2 cellular contexts compared by ENCODE assay signal in the genomic region with DNA sequence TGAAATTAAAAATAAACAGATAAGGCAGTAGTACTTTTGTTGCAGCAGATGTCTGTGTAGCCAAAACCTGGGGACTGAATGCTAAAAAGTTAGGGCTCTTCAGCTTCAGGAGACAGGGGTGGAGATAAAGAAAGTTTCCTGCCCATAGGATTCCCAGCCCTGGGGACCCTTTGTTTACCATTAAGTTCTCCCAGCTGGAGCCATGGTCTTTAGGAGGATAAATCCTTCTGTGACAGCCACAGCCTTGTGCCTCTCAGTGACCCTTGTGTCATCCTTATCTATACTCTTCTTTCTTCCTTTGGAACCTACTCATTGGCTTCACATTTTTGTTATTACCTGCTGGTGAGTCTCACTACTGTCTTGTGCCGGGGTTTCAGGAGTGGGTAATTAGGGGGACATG.
TF ChIP-seq lines count a peak whose summit lies in the region.

A gene with protein sequence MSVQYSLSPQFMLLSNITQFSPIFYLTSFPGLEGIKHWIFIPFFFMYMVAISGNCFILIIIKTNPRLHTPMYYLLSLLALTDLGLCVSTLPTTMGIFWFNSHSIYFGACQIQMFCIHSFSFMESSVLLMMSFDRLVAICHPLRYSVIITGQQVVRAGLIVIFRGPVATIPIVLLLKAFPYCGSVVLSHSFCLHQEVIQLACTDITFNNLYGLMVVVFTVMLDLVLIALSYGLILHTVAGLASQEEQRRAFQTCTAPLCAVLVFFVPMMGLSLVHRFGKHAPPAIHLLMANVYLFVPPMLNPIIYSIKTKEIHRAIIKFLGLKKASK (plus strand): TSS at position 237 of the 400 bp plus-strand sequence. CDS start 5,587 bp downstream, outside the sequence.

TF ChIP-seq in GM23338, 12 proteins besides CTCF, POLR2A, EP300 and RAD21 (continued from another document):
- TF ChIP-seq, protein P1, sequence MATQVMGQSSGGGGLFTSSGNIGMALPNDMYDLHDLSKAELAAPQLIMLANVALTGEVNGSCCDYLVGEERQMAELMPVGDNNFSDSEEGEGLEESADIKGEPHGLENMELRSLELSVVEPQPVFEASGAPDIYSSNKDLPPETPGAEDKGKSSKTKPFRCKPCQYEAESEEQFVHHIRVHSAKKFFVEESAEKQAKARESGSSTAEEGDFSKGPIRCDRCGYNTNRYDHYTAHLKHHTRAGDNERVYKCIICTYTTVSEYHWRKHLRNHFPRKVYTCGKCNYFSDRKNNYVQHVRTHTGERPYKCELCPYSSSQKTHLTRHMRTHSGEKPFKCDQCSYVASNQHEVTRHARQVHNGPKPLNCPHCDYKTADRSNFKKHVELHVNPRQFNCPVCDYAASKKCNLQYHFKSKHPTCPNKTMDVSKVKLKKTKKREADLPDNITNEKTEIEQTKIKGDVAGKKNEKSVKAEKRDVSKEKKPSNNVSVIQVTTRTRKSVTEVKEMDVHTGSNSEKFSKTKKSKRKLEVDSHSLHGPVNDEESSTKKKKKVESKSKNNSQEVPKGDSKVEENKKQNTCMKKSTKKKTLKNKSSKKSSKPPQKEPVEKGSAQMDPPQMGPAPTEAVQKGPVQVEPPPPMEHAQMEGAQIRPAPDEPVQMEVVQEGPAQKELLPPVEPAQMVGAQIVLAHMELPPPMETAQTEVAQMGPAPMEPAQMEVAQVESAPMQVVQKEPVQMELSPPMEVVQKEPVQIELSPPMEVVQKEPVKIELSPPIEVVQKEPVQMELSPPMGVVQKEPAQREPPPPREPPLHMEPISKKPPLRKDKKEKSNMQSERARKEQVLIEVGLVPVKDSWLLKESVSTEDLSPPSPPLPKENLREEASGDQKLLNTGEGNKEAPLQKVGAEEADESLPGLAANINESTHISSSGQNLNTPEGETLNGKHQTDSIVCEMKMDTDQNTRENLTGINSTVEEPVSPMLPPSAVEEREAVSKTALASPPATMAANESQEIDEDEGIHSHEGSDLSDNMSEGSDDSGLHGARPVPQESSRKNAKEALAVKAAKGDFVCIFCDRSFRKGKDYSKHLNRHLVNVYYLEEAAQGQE (IDR thresholded peaks at IDR 0.05; ENCODE audit: unreplicated experiment), result no peak
- TF ChIP-seq, protein P2, sequence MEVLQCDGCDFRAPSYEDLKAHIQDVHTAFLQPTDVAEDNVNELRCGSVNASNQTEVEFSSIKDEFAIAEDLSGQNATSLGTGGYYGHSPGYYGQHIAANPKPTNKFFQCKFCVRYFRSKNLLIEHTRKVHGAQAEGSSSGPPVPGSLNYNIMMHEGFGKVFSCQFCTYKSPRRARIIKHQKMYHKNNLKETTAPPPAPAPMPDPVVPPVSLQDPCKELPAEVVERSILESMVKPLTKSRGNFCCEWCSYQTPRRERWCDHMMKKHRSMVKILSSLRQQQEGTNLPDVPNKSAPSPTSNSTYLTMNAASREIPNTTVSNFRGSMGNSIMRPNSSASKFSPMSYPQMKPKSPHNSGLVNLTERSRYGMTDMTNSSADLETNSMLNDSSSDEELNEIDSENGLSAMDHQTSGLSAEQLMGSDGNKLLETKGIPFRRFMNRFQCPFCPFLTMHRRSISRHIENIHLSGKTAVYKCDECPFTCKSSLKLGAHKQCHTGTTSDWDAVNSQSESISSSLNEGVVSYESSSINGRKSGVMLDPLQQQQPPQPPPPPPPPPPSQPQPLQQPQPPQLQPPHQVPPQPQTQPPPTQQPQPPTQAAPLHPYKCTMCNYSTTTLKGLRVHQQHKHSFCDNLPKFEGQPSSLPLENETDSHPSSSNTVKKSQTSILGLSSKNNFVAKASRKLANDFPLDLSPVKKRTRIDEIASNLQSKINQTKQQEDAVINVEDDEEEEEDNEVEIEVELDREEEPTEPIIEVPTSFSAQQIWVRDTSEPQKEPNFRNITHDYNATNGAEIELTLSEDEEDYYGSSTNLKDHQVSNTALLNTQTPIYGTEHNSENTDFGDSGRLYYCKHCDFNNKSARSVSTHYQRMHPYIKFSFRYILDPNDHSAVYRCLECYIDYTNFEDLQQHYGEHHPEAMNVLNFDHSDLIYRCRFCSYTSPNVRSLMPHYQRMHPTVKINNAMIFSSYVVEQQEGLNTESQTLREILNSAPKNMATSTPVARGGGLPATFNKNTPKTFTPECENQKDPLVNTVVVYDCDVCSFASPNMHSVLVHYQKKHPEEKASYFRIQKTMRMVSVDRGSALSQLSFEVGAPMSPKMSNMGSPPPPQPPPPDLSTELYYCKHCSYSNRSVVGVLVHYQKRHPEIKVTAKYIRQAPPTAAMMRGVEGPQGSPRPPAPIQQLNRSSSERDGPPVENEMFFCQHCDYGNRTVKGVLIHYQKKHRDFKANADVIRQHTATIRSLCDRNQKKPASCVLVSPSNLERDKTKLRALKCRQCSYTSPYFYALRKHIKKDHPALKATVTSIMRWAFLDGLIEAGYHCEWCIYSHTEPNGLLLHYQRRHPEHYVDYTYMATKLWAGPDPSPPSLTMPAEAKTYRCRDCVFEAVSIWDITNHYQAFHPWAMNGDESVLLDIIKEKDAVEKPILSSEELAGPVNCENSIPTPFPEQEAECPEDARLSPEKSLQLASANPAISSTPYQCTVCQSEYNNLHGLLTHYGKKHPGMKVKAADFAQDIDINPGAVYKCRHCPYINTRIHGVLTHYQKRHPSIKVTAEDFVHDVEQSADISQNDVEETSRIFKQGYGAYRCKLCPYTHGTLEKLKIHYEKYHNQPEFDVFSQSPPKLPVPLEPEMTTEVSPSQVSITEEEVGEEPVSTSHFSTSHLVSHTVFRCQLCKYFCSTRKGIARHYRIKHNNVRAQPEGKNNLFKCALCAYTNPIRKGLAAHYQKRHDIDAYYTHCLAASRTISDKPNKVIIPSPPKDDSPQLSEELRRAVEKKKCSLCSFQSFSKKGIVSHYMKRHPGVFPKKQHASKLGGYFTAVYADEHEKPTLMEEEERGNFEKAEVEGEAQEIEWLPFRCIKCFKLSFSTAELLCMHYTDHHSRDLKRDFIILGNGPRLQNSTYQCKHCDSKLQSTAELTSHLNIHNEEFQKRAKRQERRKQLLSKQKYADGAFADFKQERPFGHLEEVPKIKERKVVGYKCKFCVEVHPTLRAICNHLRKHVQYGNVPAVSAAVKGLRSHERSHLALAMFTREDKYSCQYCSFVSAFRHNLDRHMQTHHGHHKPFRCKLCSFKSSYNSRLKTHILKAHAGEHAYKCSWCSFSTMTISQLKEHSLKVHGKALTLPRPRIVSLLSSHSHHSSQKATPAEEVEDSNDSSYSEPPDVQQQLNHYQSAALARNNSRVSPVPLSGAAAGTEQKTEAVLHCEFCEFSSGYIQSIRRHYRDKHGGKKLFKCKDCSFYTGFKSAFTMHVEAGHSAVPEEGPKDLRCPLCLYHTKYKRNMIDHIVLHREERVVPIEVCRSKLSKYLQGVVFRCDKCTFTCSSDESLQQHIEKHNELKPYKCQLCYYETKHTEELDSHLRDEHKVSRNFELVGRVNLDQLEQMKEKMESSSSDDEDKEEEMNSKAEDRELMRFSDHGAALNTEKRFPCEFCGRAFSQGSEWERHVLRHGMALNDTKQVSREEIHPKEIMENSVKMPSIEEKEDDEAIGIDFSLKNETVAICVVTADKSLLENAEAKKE (CRISPR knock-in tag; IDR thresholded peaks at IDR 0.05), result no peak
- no peak for TF ChIP-seq POLR2AphosphoS5 (IDR thresholded peaks at IDR 0.05; ENCODE audit: low read depth)
- TF ChIP-seq EZH2phosphoT487 (IDR thresholded peaks at IDR 0.05; ENCODE audit: unreplicated experiment), result no peak
- TF ChIP-seq ZNF114 (CRISPR knock-in tag; IDR thresholded peaks at IDR 0.05), result no peak
- no peak for TF ChIP-seq ZNF331 (CRISPR knock-in tag; IDR thresholded peaks at IDR 0.05; ENCODE audit: low read depth)
- TF ChIP-seq CREB1 (CRISPR knock-in tag; IDR thresholded peaks at IDR 0.05; ENCODE audit: low read depth), result no peak

TF ChIP-seq in WTC11, 78 proteins besides CTCF, POLR2A, EP300 and RAD21 (continued from another document):
- TF ChIP-seq, protein P3, sequence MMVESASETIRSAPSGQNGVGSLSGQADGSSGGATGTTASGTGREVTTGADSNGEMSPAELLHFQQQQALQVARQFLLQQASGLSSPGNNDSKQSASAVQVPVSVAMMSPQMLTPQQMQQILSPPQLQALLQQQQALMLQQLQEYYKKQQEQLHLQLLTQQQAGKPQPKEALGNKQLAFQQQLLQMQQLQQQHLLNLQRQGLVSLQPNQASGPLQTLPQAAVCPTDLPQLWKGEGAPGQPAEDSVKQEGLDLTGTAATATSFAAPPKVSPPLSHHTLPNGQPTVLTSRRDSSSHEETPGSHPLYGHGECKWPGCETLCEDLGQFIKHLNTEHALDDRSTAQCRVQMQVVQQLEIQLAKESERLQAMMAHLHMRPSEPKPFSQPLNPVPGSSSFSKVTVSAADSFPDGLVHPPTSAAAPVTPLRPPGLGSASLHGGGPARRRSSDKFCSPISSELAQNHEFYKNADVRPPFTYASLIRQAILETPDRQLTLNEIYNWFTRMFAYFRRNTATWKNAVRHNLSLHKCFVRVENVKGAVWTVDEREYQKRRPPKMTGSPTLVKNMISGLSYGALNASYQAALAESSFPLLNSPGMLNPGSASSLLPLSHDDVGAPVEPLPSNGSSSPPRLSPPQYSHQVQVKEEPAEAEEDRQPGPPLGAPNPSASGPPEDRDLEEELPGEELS (CRISPR knock-in tag; IDR thresholded peaks at IDR 0.05), result no peak
- no peak for TF ChIP-seq ETV6 (CRISPR knock-in tag; IDR thresholded peaks at IDR 0.05)
- TF ChIP-seq, protein P4, sequence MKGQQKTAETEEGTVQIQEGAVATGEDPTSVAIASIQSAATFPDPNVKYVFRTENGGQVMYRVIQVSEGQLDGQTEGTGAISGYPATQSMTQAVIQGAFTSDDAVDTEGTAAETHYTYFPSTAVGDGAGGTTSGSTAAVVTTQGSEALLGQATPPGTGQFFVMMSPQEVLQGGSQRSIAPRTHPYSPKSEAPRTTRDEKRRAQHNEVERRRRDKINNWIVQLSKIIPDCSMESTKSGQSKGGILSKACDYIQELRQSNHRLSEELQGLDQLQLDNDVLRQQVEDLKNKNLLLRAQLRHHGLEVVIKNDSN (CRISPR knock-in tag; IDR thresholded peaks at IDR 0.05), result no peak
- TF ChIP-seq, protein P5, sequence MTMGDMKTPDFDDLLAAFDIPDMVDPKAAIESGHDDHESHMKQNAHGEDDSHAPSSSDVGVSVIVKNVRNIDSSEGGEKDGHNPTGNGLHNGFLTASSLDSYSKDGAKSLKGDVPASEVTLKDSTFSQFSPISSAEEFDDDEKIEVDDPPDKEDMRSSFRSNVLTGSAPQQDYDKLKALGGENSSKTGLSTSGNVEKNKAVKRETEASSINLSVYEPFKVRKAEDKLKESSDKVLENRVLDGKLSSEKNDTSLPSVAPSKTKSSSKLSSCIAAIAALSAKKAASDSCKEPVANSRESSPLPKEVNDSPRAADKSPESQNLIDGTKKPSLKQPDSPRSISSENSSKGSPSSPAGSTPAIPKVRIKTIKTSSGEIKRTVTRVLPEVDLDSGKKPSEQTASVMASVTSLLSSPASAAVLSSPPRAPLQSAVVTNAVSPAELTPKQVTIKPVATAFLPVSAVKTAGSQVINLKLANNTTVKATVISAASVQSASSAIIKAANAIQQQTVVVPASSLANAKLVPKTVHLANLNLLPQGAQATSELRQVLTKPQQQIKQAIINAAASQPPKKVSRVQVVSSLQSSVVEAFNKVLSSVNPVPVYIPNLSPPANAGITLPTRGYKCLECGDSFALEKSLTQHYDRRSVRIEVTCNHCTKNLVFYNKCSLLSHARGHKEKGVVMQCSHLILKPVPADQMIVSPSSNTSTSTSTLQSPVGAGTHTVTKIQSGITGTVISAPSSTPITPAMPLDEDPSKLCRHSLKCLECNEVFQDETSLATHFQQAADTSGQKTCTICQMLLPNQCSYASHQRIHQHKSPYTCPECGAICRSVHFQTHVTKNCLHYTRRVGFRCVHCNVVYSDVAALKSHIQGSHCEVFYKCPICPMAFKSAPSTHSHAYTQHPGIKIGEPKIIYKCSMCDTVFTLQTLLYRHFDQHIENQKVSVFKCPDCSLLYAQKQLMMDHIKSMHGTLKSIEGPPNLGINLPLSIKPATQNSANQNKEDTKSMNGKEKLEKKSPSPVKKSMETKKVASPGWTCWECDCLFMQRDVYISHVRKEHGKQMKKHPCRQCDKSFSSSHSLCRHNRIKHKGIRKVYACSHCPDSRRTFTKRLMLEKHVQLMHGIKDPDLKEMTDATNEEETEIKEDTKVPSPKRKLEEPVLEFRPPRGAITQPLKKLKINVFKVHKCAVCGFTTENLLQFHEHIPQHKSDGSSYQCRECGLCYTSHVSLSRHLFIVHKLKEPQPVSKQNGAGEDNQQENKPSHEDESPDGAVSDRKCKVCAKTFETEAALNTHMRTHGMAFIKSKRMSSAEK (CRISPR knock-in tag; IDR thresholded peaks at IDR 0.05; ENCODE audit: borderline replicate concordance), result no peak
- TF ChIP-seq FOXJ3 (CRISPR knock-in tag; IDR thresholded peaks at IDR 0.05; ENCODE audit: borderline replicate concordance), result no peak
- TF ChIP-seq CREM (CRISPR knock-in tag; IDR thresholded peaks at IDR 0.05), result no peak
- no peak for TF ChIP-seq NR1H2 (CRISPR knock-in tag; IDR thresholded peaks at IDR 0.05)
- TF ChIP-seq, protein P6, sequence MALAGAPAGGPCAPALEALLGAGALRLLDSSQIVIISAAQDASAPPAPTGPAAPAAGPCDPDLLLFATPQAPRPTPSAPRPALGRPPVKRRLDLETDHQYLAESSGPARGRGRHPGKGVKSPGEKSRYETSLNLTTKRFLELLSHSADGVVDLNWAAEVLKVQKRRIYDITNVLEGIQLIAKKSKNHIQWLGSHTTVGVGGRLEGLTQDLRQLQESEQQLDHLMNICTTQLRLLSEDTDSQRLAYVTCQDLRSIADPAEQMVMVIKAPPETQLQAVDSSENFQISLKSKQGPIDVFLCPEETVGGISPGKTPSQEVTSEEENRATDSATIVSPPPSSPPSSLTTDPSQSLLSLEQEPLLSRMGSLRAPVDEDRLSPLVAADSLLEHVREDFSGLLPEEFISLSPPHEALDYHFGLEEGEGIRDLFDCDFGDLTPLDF (CRISPR knock-in tag; IDR thresholded peaks at IDR 0.05), result no peak
- no peak for TF ChIP-seq CREB1 (CRISPR knock-in tag; IDR thresholded peaks at IDR 0.05)
- no peak for TF ChIP-seq SOX15 (CRISPR knock-in tag; IDR thresholded peaks at IDR 0.05)
- TF ChIP-seq CBFB (CRISPR knock-in tag; IDR thresholded peaks at IDR 0.05; ENCODE audit: low read depth), result no peak
- TF ChIP-seq NR2C2 (CRISPR knock-in tag; IDR thresholded peaks at IDR 0.05), result no peak
- TF ChIP-seq FOXK1 (CRISPR knock-in tag; IDR thresholded peaks at IDR 0.05), result no peak
- no peak for TF ChIP-seq PRRX2 (CRISPR knock-in tag; IDR thresholded peaks at IDR 0.05)
- no peak for TF ChIP-seq ZNF138 (CRISPR knock-in tag; conservative IDR thresholded peaks at IDR 0.05)
- TF ChIP-seq ZNF219 (CRISPR knock-in tag; IDR thresholded peaks at IDR 0.05; ENCODE audit: borderline replicate concordance), result no peak
- no peak for TF ChIP-seq ESRRA (CRISPR knock-in tag; IDR thresholded peaks at IDR 0.05; ENCODE audit: borderline replicate concordance)
TF ChIP-seq in WTC11: peak in this region for 0.
